ENCODE assay signal across 10 cellular contexts in genomic region chrX:154375156-154375504, GRCh38. TPM values are rescaled to one million over a fixed set of nuclear protein-coding genes. Genes with fewer than 3 reads are reported as not detected.
A peak's percentile ranks its signal among the peaks of the same experiment; 100 is the strongest.
DNase-seq lines count a peak whose midpoint lies in the region; ATAC-seq, FAIRE-seq and TF ChIP-seq lines count a peak whose summit lies in the region.
"Had no signal": no experiment of that assay in that cellular context is flagged by ENCODE, and none has a peak within 500 bp of the region (broad histone marks: within the 10 kb centered on the region; RNA-seq: fewer than 3 reads in every experiment).

No MANE protein-coding gene starts in this region.

- H3K36me3 ChIP-seq in bronchial epithelial cell (ENCODE audit: control insufficient read depth, insufficient read depth, low read length) (no peaks in the 10 kb centered on the region), ovary (no peaks in the 10 kb centered on the region)

- no peak for TF ChIP-seq POLR2A in ovary (IDR thresholded peaks at IDR 0.05)

- H3K36me3 Mint-ChIP-seq in IgD-negative memory B cell = peaks cover 2% of the 10 kb centered on the region

- H3K27ac ChIP-seq in C4-2B (peak overlapping the region; percentile 94), ovary (peak overlapping the region; percentile 76 to 77)

- TF ChIP-seq CTCF in C4-2B (conservative IDR thresholded peaks at IDR 0.05) (no peak), bronchial epithelial cell (IDR thresholded peaks at IDR 0.05; ENCODE audit: insufficient read depth, low read length, severe bottlenecking) (no peak), ovary (IDR thresholded peaks at IDR 0.05) (no peak)

- H3K27ac Mint-ChIP-seq in IgD-negative memory B cell = peak overlapping the region in 1 of 3 donors; percentile 21

- no peak for ATAC-seq in HG02938 (IDR thresholded peaks at IDR 0.05; ENCODE audit: unreplicated experiment)
- no peak for ATAC-seq in GM18909 (IDR thresholded peaks at IDR 0.05; ENCODE audit: poor library complexity, unreplicated experiment)
- no peak for ATAC-seq in HG03378 (IDR thresholded peaks at IDR 0.05; ENCODE audit: unreplicated experiment)

- WGBS in ovary, 3 donors = 63 to 65% (median 64%) methylated on average over 10 of the region's 10 CpGs

- H3K9me3 Mint-ChIP-seq in IgD-negative memory B cell = peaks cover 0 to 2% (median 0%) of the 10 kb centered on the region in 3 donors

- no peaks in the 10 kb centered on the region for H3K9me3 ChIP-seq in ovary

- FAIRE-seq in bronchial epithelial cell (lab: Jason Lieb, UNC) = no peak

- no peaks in the 10 kb centered on the region for H3K27me3 Mint-ChIP-seq in IgD-negative memory B cell

- TF ChIP-seq EP300 in ovary (IDR thresholded peaks at IDR 0.05) = no peak

- H3K4me3 ChIP-seq in bronchial epithelial cell (ENCODE audit: low read depth, low read length) = peak overlapping the region; percentile 36
- peak overlapping the region; percentile 55 for H3K4me3 ChIP-seq in ovary

- H3K27me3 ChIP-seq in bronchial epithelial cell (ENCODE audit: control insufficient read depth, insufficient read depth, low read length) = no peaks in the 10 kb centered on the region
- no peaks in the 10 kb centered on the region for H3K27me3 ChIP-seq in ovary

- no peak for DNase-seq in bronchial epithelial cell (ENCODE audit: low read depth)
- no peak for DNase-seq in ovary
- DNase-seq in medulla oblongata (ENCODE audit: extremely low spot score) = no peak
- DNase-seq: HCEC 1CT, retina had no signal

- peaks cover 5 to 14% (median 11%) of the 10 kb centered on the region in 3 donors for H3K4me1 Mint-ChIP-seq in IgD-negative memory B cell

- H3K4me3 Mint-ChIP-seq in IgD-negative memory B cell = peak overlapping the region; percentile 9 to 69 (median 33)

- intact Hi-C loops in ovary (cut with DNase I) = no loop called here

- no peaks in the 10 kb centered on the region for H3K4me1 ChIP-seq in ovary (ENCODE audit: insufficient read depth)

RNA-seq across cellular contexts. Expression of gene FLNA, which starts 0.7 kb away (rescaled TPM):
- polyA plus RNA-seq in IgD-negative memory B cell = 396 TPM
- 676 and 858 TPM in 2 replicates for total RNA-seq in bronchial epithelial cell
- 1,000 to 10,000 TPM in 4 of 7 donors, 100 to 1,000 TPM in 3; 327 to 2,249 (median 1,321) TPM for total RNA-seq in ovary
- 100 to 1,000 TPM; 378 to 647 TPM for polyA plus RNA-seq in ovary

RNA-seq across cellular contexts. Expression of gene EMD, which starts 4.0 kb away (rescaled TPM):
- polyA plus RNA-seq in IgD-negative memory B cell = 32.4 TPM
- 16.1 and 27.3 TPM in 2 replicates for total RNA-seq in bronchial epithelial cell
- 100 to 1,000 TPM in 5 of 7 donors, 10 to 100 TPM in 2; 40.5 to 158 (median 107) TPM for total RNA-seq in ovary
- 100 to 1,000 TPM in 1 of 2 donors, 10 to 100 TPM in 1; 55.1 to 146 TPM for polyA plus RNA-seq in ovary

RNA-seq across cellular contexts. Expression of gene RPL10, which starts 23.0 kb away (rescaled TPM):
- polyA plus RNA-seq in IgD-negative memory B cell (5,716 TPM), ovary (over 10,000 TPM in 1 of 2 donors, 1,000 to 10,000 TPM in 1; 4,233 to 12,949 TPM)
- total RNA-seq in bronchial epithelial cell (2,240 and 6,023 TPM in 2 replicates), ovary (over 10,000 TPM in 1 of 7 donors, 1,000 to 10,000 TPM in 6; 6,380 to 12,508 (median 7,126) TPM)

RNA-seq across cellular contexts. Expression of gene DNASE1L1, which starts 33.9 kb away (rescaled TPM):
- polyA plus RNA-seq in IgD-negative memory B cell (29.4 TPM), ovary (10 to 100 TPM; 13.0 to 16.1 TPM)
- total RNA-seq in bronchial epithelial cell (38.7 and 70.7 TPM in 2 replicates), ovary (10 to 100 TPM; 11.9 to 21.4 (median 18.1) TPM)

RNA-seq across cellular contexts. Expression of gene TAFAZZIN, which starts 36.2 kb away (rescaled TPM):
- 51.3 TPM for polyA plus RNA-seq in IgD-negative memory B cell
- total RNA-seq in bronchial epithelial cell = 20.6 and 22.4 TPM in 2 replicates
- 10 to 100 TPM; 31.3 to 62.1 (median 37.9) TPM for total RNA-seq in ovary
- polyA plus RNA-seq in ovary = 10 to 100 TPM in 1 of 2 donors, 1 to 10 TPM in 1; 7.9 to 33.1 TPM
